In the genomic region with DNA sequence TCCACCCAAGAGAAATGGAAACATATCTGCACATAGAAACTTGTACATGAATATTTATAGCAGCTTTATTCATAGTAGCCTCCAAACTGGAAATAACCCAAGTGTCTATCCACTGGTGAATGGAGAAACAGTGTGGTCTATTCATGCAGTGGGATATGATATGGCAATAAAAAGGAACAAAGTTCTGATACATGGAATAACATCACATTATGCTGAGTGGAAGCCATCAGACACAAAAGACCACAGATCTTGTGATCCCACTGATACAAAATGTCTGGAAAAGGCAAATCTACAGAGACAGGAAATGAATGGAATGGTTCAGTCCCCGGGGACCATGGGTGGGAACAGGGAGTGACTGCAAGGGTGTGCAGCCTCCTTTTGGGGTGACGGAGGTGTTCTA, we compare ENCODE assay signal across 27 cellular contexts. TPM values are rescaled to one million over a fixed set of nuclear protein-coding genes. Genes with fewer than 3 reads are reported as not detected.
"Had no signal": no experiment of that assay in that cellular context is flagged by ENCODE, and none has a peak within 500 bp of the region (broad histone marks: within the 10 kb centered on the region; RNA-seq: fewer than 3 reads in every experiment).

No MANE protein-coding gene starts in this region.

- H3K36me3 ChIP-seq: ascending aorta, SJSA1 had no signal

- ATAC-seq: activated CD4-positive, CD25-positive, alpha-beta regulatory T cell treated with anti-CD3 and anti-CD28 coated beads, Interleukin-2, amount 50 U/mL, for 24 hours; activated CD8-positive, alpha-beta T cell treated with anti-CD3 and anti-CD28 coated beads, Interleukin-2, amount 10 ng/mL, durations not matched to agents 7 days and 5 days; activated naive CD4-positive, alpha-beta T cell treated with anti-CD3 and anti-CD28 coated beads, Interleukin-2, amount 50 U/mL, for 72 hours; activated naive CD8-positive, alpha-beta T cell treated with anti-CD3 and anti-CD28 coated beads, Interleukin-2, amount 50 U/mL, for 24 hours; activated T-cell treated with anti-CD3 and anti-CD28 coated beads, Interleukin-2, amount 50 U/mL, for 4 hours; body of pancreas had no signal

- H3K27ac Mint-ChIP-seq: activated CD8-positive, alpha-beta T cell treated with anti-CD3 and anti-CD28 coated beads, Interleukin-2, amount 10 ng/mL, durations not matched to agents 7 days and 5 days; activated naive CD4-positive, alpha-beta T cell treated with anti-CD3 and anti-CD28 coated beads, Interleukin-2, amount 50 U/mL, for 72 hours; activated naive CD8-positive, alpha-beta T cell treated with anti-CD3 and anti-CD28 coated beads, Interleukin-2, amount 50 U/mL, for 24 hours; T-helper 1 cell treated with Interleukin-12 subunit alpha and Interleukin-12 subunit beta and Interleukin-4 antibody, amounts not matched to agents 30 μg/mL and 1 μg/mL, for 36 hours had no signal

- H3K27ac ChIP-seq: ascending aorta, body of pancreas, RWPE1, SJSA1 had no signal

- H3K4me3 ChIP-seq: ascending aorta, body of pancreas, SJSA1 had no signal

- H3K4me1 ChIP-seq: ascending aorta, SJSA1 had no signal

- DNase-seq: activated CD4-positive, alpha-beta T cell treated with anti-CD3 and anti-CD28 coated beads for 48 hours; activated CD4-positive, alpha-beta T cell treated with anti-CD3 and anti-CD28 coated beads, Interleukin-2, amount 50 U/mL, for 4 hours; activated effector memory CD4-positive, alpha-beta T cell treated with anti-CD3 and anti-CD28 coated beads, Interleukin-2, amount 50 U/mL, for 16 hours; activated naive CD4-positive, alpha-beta T cell treated with Interleukin-2 at 50 U/mL for 16 hours; activated naive CD8-positive, alpha-beta T cell treated with anti-CD3 and anti-CD28 coated beads, Interleukin-2, amount 50 U/mL, for 24 hours; activated T-cell treated with anti-CD3 and anti-CD28 coated beads, Interleukin-2, amount 50 U/mL, for 4 hours; amniotic stem cell; body of pancreas; Kasumi-1; KBM-7; NCI-H1048; NCI-H1694; NCI-H2029; NCI-H345; NCI-H510A; NCI-H526 treated with DMSO at 0.1 percent for 48 hours; NCI-H82; SHP77 had no signal

- H3K27me3 ChIP-seq: ascending aorta, body of pancreas had no signal

- H3K4me3 Mint-ChIP-seq: activated CD8-positive, alpha-beta T cell treated with anti-CD3 and anti-CD28 coated beads, Interleukin-2, amount 10 ng/mL, durations not matched to agents 7 days and 5 days; activated naive CD8-positive, alpha-beta T cell treated with anti-CD3 and anti-CD28 coated beads, Interleukin-2, amount 50 U/mL, for 24 hours; activated T-cell treated with anti-CD3 and anti-CD28 coated beads, Interleukin-2, amount 50 U/mL, for 4 hours; T-helper 1 cell treated with Interleukin-12 subunit alpha and Interleukin-12 subunit beta and Interleukin-4 antibody, amounts not matched to agents 30 μg/mL and 1 μg/mL, for 36 hours had no signal

RNA-seq across cellular contexts. Expression of a gene that starts 58.0 kb away (rescaled TPM):
- total RNA-seq: ascending aorta, bronchial epithelial cell, M059J, SJSA1 had no signal
